27 cellular contexts compared by ENCODE assay signal in genomic region chr2:30800159-30800558, GRCh38. TPM values are rescaled to one million over a fixed set of nuclear protein-coding genes. Genes with fewer than 3 reads are reported as not detected.
"Had no signal": no experiment of that assay in that cellular context is flagged by ENCODE, and none has a peak within 500 bp of the region (broad histone marks: within the 10 kb centered on the region; RNA-seq: fewer than 3 reads in every experiment).

No MANE protein-coding gene starts in this region.

- FAIRE-seq: HepG2 had no signal

- H3K4me3 ChIP-seq: adrenal gland, Peyer's patch had no signal

- H3K27me3 Mint-ChIP-seq: activated CD4-positive, alpha-beta T cell treated with anti-CD3 and anti-CD28 coated beads for 36 hours had no signal

- H3K27me3 ChIP-seq: adrenal gland, Peyer's patch had no signal

- H3K36me3 Mint-ChIP-seq: activated naive CD8-positive, alpha-beta T cell treated with anti-CD3 and anti-CD28 coated beads, Interleukin-2, amount 10 ng/mL, durations not matched to agents 7 days and 5 days had no signal

- H3K9me3 Mint-ChIP-seq: activated naive CD8-positive, alpha-beta T cell treated with anti-CD3 and anti-CD28 coated beads, Interleukin-2, amount 10 ng/mL, durations not matched to agents 7 days and 5 days had no signal

- H3K9me3 ChIP-seq: adrenal gland, Peyer's patch had no signal

- H3K4me1 ChIP-seq: adrenal gland had no signal

- ATAC-seq: activated CD4-positive, alpha-beta T cell treated with anti-CD3 and anti-CD28 coated beads for 36 hours; activated CD8-positive, alpha-beta T cell treated with anti-CD3 and anti-CD28 coated beads, Interleukin-2, amount 10 ng/mL, durations not matched to agents 7 days and 5 days; HepG2 had no signal

- H3K27ac Mint-ChIP-seq: activated CD4-positive, alpha-beta T cell treated with anti-CD3 and anti-CD28 coated beads for 36 hours; activated CD8-positive, alpha-beta T cell treated with anti-CD3 and anti-CD28 coated beads, Interleukin-2, amount 10 ng/mL, durations not matched to agents 7 days and 5 days; activated naive CD8-positive, alpha-beta T cell treated with anti-CD3 and anti-CD28 coated beads, Interleukin-2, amount 10 ng/mL, durations not matched to agents 7 days and 5 days had no signal

- H3K27ac ChIP-seq: adrenal gland, KMS-11, Peyer's patch, RWPE1, WERI-Rb-1 had no signal

- H3K4me2 ChIP-seq: KMS-11 had no signal

- H3K4me3 Mint-ChIP-seq: activated CD4-positive, alpha-beta T cell treated with anti-CD3 and anti-CD28 coated beads for 36 hours; activated CD8-positive, alpha-beta T cell treated with anti-CD3 and anti-CD28 coated beads, Interleukin-2, amount 10 ng/mL, durations not matched to agents 7 days and 5 days; activated naive CD8-positive, alpha-beta T cell treated with anti-CD3 and anti-CD28 coated beads, Interleukin-2, amount 10 ng/mL, durations not matched to agents 7 days and 5 days had no signal

- DNase-seq: activated CD4-positive, alpha-beta T cell treated with anti-CD3 and anti-CD28 coated beads for 36 hours; activated CD8-positive, alpha-beta memory T cell treated with anti-CD3 and anti-CD28 coated beads, Interleukin-2, amount 50 U/mL, for 48 hours; activated CD8-positive, alpha-beta T cell treated with anti-CD3 and anti-CD28 coated beads, Interleukin-2, amount 10 ng/mL, durations not matched to agents 7 days and 5 days; activated naive CD4-positive, alpha-beta T cell treated with anti-CD3 and anti-CD28 coated beads, Interleukin-2, amount 50 U/mL, for 16 hours; activated naive CD8-positive, alpha-beta T cell treated with anti-CD3 and anti-CD28 coated beads, Interleukin-2, amount 10 ng/mL, durations not matched to agents 7 days and 5 days; activated T-cell treated with anti-CD3 and anti-CD28 coated beads, Interleukin-2, amount 50 U/mL, for 1 hour; adrenal gland; anterior cingulate cortex; caudate nucleus; NCI-H1092; NCI-H1417; NCI-H1930; NCI-H2171 treated with DMSO at 0.1 percent for 48 hours; NCI-H226; NCI-H526; NCI-H774; Peyer's patch; SHP77 treated with DMSO at 0.1 percent for 48 hours; T-helper 1 cell; WERI-Rb-1 had no signal

- H3K36me3 ChIP-seq: adrenal gland, Peyer's patch, WERI-Rb-1 had no signal

- H3K9ac ChIP-seq: KMS-11 had no signal

RNA-seq across cellular contexts. Expression of gene CAPN13, which starts 7.1 kb away (rescaled TPM):
- total RNA-seq: activated CD4-positive, alpha-beta T cell treated with anti-CD3 and anti-CD28 coated beads for 36 hours; activated CD8-positive, alpha-beta T cell treated with anti-CD3 and anti-CD28 coated beads, Interleukin-2, amount 10 ng/mL, durations not matched to agents 7 days and 5 days; activated naive CD8-positive, alpha-beta T cell treated with anti-CD3 and anti-CD28 coated beads, Interleukin-2, amount 10 ng/mL, durations not matched to agents 7 days and 5 days; HepG2; MCF 10A; NCI-H460; SK-MEL-5; T-helper 2 cell treated with Interferon-gamma antibody and Interleukin-4, amounts not matched to agents 100 ng/mL and 5 ng/mL, for 36 hours had no signal
- polyA plus RNA-seq: HepG2 had no signal
